In the genomic region with DNA sequence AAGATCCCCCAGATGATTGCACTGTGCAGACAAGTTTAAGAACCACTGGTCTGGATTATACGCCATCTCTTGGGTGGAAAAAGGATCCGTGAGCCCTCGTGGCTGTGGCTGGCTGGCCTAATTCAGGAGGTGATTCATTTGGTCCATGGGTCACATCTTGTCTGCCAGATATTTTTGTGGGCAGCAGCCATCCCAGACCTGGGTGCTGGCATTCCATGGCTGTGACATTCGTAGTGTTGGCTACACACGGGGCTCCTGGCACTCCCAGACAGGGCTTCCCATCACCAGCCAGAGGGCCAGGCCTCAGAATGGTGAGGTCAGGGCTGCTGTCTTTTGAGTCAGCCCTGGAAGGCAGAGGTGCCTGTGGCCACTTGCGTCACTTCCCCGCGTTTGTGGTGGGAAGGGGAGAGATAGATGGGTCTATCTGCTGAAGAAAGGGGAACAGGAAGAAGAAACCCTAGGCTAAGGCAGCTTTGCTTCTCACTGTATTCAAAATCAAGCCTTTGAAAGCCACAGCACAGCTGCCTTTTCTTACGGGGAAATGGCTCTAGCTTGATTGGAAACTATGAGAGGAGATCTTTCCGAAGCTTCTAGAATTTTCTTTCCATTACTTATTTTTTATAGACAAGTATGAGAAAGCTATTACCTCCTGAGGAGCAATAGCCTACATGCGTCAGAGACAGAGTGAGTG, we compare ENCODE assay signal across 8 cellular contexts. TPM values are rescaled to one million over a fixed set of nuclear protein-coding genes. Genes with fewer than 3 reads are reported as not detected.
DNase-seq lines count a peak whose midpoint lies in the region; ATAC-seq lines count a peak whose summit lies in the region.

No MANE protein-coding gene starts in this region.

- peak overlapping the region; percentile 49 for H3K27ac ChIP-seq in cingulate gyrus (ENCODE audit: low read depth, low read length)

- peak; percentile 84 for ATAC-seq in GM19351 (IDR thresholded peaks at IDR 0.05; ENCODE audit: unreplicated experiment)
- peak; percentile 73 for ATAC-seq in HG03457 (IDR thresholded peaks at IDR 0.05; ENCODE audit: unreplicated experiment)
- ATAC-seq in activated CD4-positive, alpha-beta T cell treated with anti-CD3 and anti-CD28 coated beads for 36 hours = peak; percentile 54

- H3K27me3 Mint-ChIP-seq in activated CD4-positive, alpha-beta T cell treated with anti-CD3 and anti-CD28 coated beads for 36 hours = no peaks in the 10 kb centered on the region

- H3K4me3 Mint-ChIP-seq in activated CD4-positive, alpha-beta T cell treated with anti-CD3 and anti-CD28 coated beads for 36 hours = peak overlapping the region; percentile 72

- intact Hi-C loops in activated CD4-positive, alpha-beta T cell treated with anti-CD3 and anti-CD28 coated beads for 36 hours (cut with DNase I, micrococcal nuclease) = loop anchor here (1.0 to 10.0 kb wide), 9 partner anchors 10 to 1375 kb away; partner anchors contain the start of genes IKBKE (in 1 of the 2) and RAB29 (in 1 of the 2)

- CTCF ChIA-PET in activated CD4-positive, alpha-beta T cell treated with anti-CD3 and anti-CD28 coated beads for 36 hours (lab: Charles Lee) = interaction anchor here (0.7 to 27.5 kb wide), 17 partner anchors 9 to 147 kb away, joined by 3 to 621 read pairs (median 5); partner anchors contain the start of genes DYRK3, EIF2D, IKBKE and RASSF5

- POLR2A ChIA-PET in activated CD4-positive, alpha-beta T cell treated with anti-CD3 and anti-CD28 coated beads for 36 hours (lab: Charles Lee) = interaction anchor here (0.9 to 7.5 kb wide), 8 partner anchors 9 to 109 kb away, joined by 3 to 129 read pairs (median 4); no protein-coding TSS in a partner anchor

- no peaks in the 10 kb centered on the region for H3K9me3 Mint-ChIP-seq in activated CD4-positive, alpha-beta T cell treated with anti-CD3 and anti-CD28 coated beads for 36 hours (ENCODE audit: low read depth)

- peaks cover 84% of the 10 kb centered on the region for H3K36me3 Mint-ChIP-seq in activated CD4-positive, alpha-beta T cell treated with anti-CD3 and anti-CD28 coated beads for 36 hours (ENCODE audit: low read depth)

- peak; percentile 82 for DNase-seq in AG08395 (ENCODE audit: low spot score)
- DNase-seq in activated CD4-positive, alpha-beta T cell treated with anti-CD3 and anti-CD28 coated beads for 36 hours = peak; percentile 96
- peak; percentile 85 for DNase-seq in pons (ENCODE audit: low spot score)
- DNase-seq in ureter (ENCODE audit: low spot score) = peak; percentile 64
- no peak for DNase-seq in NCI-H82 treated with DMSO at 0.1 percent for 48 hours (lab: John Stamatoyannopoulos, UW; ENCODE audit: unreplicated experiment)

- H3K4me1 Mint-ChIP-seq in activated CD4-positive, alpha-beta T cell treated with anti-CD3 and anti-CD28 coated beads for 36 hours = peaks cover 99% of the 10 kb centered on the region

- peak overlapping the region; percentile 99 for H3K27ac Mint-ChIP-seq in activated CD4-positive, alpha-beta T cell treated with anti-CD3 and anti-CD28 coated beads for 36 hours

RNA-seq across cellular contexts. Expression of gene EIF2D, which starts 32.4 kb away (rescaled TPM):
- 100 to 1,000 TPM in 1 of 2 experiments, 10 to 100 TPM in 1; 91.2 to 100 TPM for total RNA-seq in activated CD4-positive, alpha-beta T cell treated with anti-CD3 and anti-CD28 coated beads for 36 hours
- total RNA-seq in ureter = 58.6 TPM

RNA-seq across cellular contexts. Expression of gene DYRK3, which starts 55.4 kb away (rescaled TPM):
- total RNA-seq in activated CD4-positive, alpha-beta T cell treated with anti-CD3 and anti-CD28 coated beads for 36 hours = 1 to 10 TPM; 8.3 to 8.7 TPM
- total RNA-seq in ureter = 4.8 TPM
